Comparison of ENCODE assay signal across 17 cellular contexts in genomic region chr20:49034070-49034732, GRCh38. TPM values are rescaled to one million over a fixed set of nuclear protein-coding genes. Genes with fewer than 3 reads are reported as not detected.
A peak's percentile ranks its signal among the peaks of the same experiment; 100 is the strongest.
DNase-seq lines count a peak whose midpoint lies in the region; ATAC-seq, FAIRE-seq and TF ChIP-seq lines count a peak whose summit lies in the region.
"Had no signal": no experiment of that assay in that cellular context is flagged by ENCODE, and none has a peak within 500 bp of the region (broad histone marks: within the 10 kb centered on the region; RNA-seq: fewer than 3 reads in every experiment).

No MANE protein-coding gene starts in this region.

- H4K8ac ChIP-seq in trophoblast cell (ENCODE audit: low read depth, low read length): no peak overlapping the region

- RAD21 ChIA-PET in GM12878 (lab: Charles Lee; ENCODE audit: unreplicated experiment): no interaction called here

- H2AK5ac ChIP-seq in trophoblast cell (ENCODE audit: low read length): no peak overlapping the region

- TF ChIP-seq RAD21 in GM12878 (IDR thresholded peaks at IDR 0.05; ENCODE audit: insufficient read depth, low read depth, low read length): no peak

- no peaks in the 10 kb centered on the region for H3K79me1 ChIP-seq in trophoblast cell (ENCODE audit: low read length)

- peaks cover 7% of the 10 kb centered on the region for H3K4me1 ChIP-seq in GM12878 (ENCODE audit: control insufficient read depth, insufficient read depth, low read length)
- H3K4me1 ChIP-seq in trophoblast cell (ENCODE audit: control insufficient read depth in 1 of 2, insufficient read depth in 2 of 2, low read length in 2 of 2): no peaks in the 10 kb centered on the region
- no peaks in the 10 kb centered on the region for H3K4me1 ChIP-seq in hepatocyte (ENCODE audit: insufficient read depth)

- H3K4ac ChIP-seq in trophoblast cell (ENCODE audit: low read depth, low read length): no peak overlapping the region

- no peak for TF ChIP-seq CTCF in GM12878 (IDR thresholded peaks at IDR 0.05 in 2 of 3, conservative IDR thresholded peaks at IDR 0.05 in 1 of 3; ENCODE audit: control insufficient read depth in 2 of 3, extremely low read depth in 1 of 3, insufficient read depth in 1 of 3, low read depth in 3 of 3, low read length in 3 of 3)
- TF ChIP-seq CTCF in hepatocyte (IDR thresholded peaks at IDR 0.05; ENCODE audit: poor library complexity): no peak

- H3K18ac ChIP-seq in trophoblast cell (ENCODE audit: low read length): no peak overlapping the region

- no peak overlapping the region for H2AFZ ChIP-seq in GM12878 (ENCODE audit: control insufficient read depth, low read depth, low read length)
- no peak overlapping the region for H2AFZ ChIP-seq in trophoblast cell (ENCODE audit: insufficient read depth, low read length, poor library complexity)
- H2AFZ ChIP-seq in hepatocyte: no peak overlapping the region

- H3K9me3 ChIP-seq in GM12878 (replicated peaks; ENCODE audit: control insufficient read depth, insufficient read depth, low read length) (no peaks in the 10 kb centered on the region), trophoblast cell (ENCODE audit: insufficient read depth, low read depth, low read length) (no peaks in the 10 kb centered on the region), hepatocyte (ENCODE audit: low read depth) (no peaks in the 10 kb centered on the region)

- H4K91ac ChIP-seq in trophoblast cell (ENCODE audit: low read depth, low read length): no peak overlapping the region

- POLR2A ChIA-PET in GM12878 (lab: Charles Lee): no interaction called here

- no peak overlapping the region for H4K12ac ChIP-seq in trophoblast cell (ENCODE audit: low read depth, low read length)

- CTCF ChIA-PET in GM12878 (lab: Yijun Ruan, JAX): no interaction called here

- H3K9me2 ChIP-seq in hepatocyte (replicated peaks; ENCODE audit: insufficient read depth): no peaks in the 10 kb centered on the region

- BruUV-seq in GM12878 (replicated peaks; lab: Mats Ljungman, UMichigan): no TSS peak

- H3K23ac ChIP-seq in trophoblast cell (ENCODE audit: low read length): no peak overlapping the region

- FAIRE-seq in HTR-8/SVneo (lab: Jason Lieb, UNC): peak; percentile 92
- no peak for FAIRE-seq in GM12878 (lab: Jason Lieb, UNC)
- FAIRE-seq: A204.1, GM19239, H1 had no signal

- 99% methylated on average over 7 of the region's 7 CpGs for WGBS in GM12878 (ENCODE audit: insufficient coverage, insufficient replicate concordance, low lambda C conversion rate, missing lambda C conversion rate)
- no CpG with 5 or more reads among the region's 7 CpGs for WGBS in trophoblast cell (ENCODE audit: extremely low coverage, insufficient coverage, insufficient read length)
- 96% methylated on average over 7 of the region's 7 CpGs for WGBS in hepatocyte (ENCODE audit: low lambda C conversion rate, missing lambda C conversion rate)

- H3K79me2 ChIP-seq in GM12878 (ENCODE audit: control insufficient read depth, insufficient read depth, low read length): no peaks in the 10 kb centered on the region
- no peaks in the 10 kb centered on the region for H3K79me2 ChIP-seq in trophoblast cell (ENCODE audit: control insufficient read depth, insufficient read depth, low read length, poor library complexity)
- H3K79me2 ChIP-seq in hepatocyte: no peaks in the 10 kb centered on the region

- H2BK120ac ChIP-seq in trophoblast cell (ENCODE audit: insufficient read depth, low read length, poor library complexity): no peak overlapping the region

- no peak overlapping the region for H2BK5ac ChIP-seq in trophoblast cell (ENCODE audit: low read depth, low read length, poor library complexity)

- no peak overlapping the region for H3K27ac ChIP-seq in GM12878 (ENCODE audit: control insufficient read depth, insufficient read depth)
- H3K27ac ChIP-seq in trophoblast cell (ENCODE audit: low read depth, low read length): no peak overlapping the region
- no peak overlapping the region for H3K27ac ChIP-seq in hepatocyte
- H3K27ac ChIP-seq: C4-2B had no signal

- in situ Hi-C loops in GM12878 (cut with MboI): no loop called here

- H4K20me1 ChIP-seq in GM12878 (ENCODE audit: control insufficient read depth, insufficient read depth) (no peaks in the 10 kb centered on the region), hepatocyte (ENCODE audit: insufficient read depth, poor library complexity, severe bottlenecking) (no peaks in the 10 kb centered on the region)

- no peak for TF ChIP-seq POLR2A in GM12878 (IDR thresholded peaks at IDR 0.05; ENCODE audit: low read depth, low read length)

- intact Hi-C loops in GM12878 (cut with micrococcal nuclease; ENCODE audit: unreplicated experiment): no loop called here

- H3K14ac ChIP-seq in trophoblast cell (ENCODE audit: low read length): no peak overlapping the region

- TF ChIP-seq EP300 in GM12878 (IDR thresholded peaks at IDR 0.05; ENCODE audit: borderline replicate concordance in 1 of 2, control insufficient read depth in 1 of 2, low read depth in 2 of 2, low read length in 2 of 2): no peak

- ATAC-seq in GM12878 (no peak), esophagus mucosa (no peak)

- no peak for DNase-seq in HTR-8/SVneo (ENCODE audit: insufficient read length, low spot score)
- peak; percentile 53 for DNase-seq in NCI-H1105 treated with DMSO at 0.1 percent for 48 hours (lab: John Stamatoyannopoulos, UW)
- DNase-seq in GM12878 (ENCODE audit: low read depth, low spot score): no peak
- no peak for DNase-seq in trophoblast cell
- no peak for DNase-seq in NCI-H2196 treated with DMSO at 0.1 percent for 48 hours (lab: John Stamatoyannopoulos, UW; ENCODE audit: unreplicated experiment)
- DNase-seq in hepatocyte (ENCODE audit: low spot score): no peak
- DNase-seq: ACHN; AML-193; CD4-positive, alpha-beta T cell; DMS79 treated with DMSO at 0.1 percent for 48 hours; GF-D8; H9 had no signal

- no peak overlapping the region for H3K4me2 ChIP-seq in GM12878 (ENCODE audit: control insufficient read depth, insufficient read depth)
- no peak overlapping the region for H3K4me2 ChIP-seq in trophoblast cell (ENCODE audit: low read length)
- no peak overlapping the region for H3K4me2 ChIP-seq in hepatocyte

- H3K36me3 ChIP-seq in GM12878 (ENCODE audit: control insufficient read depth in 2 of 2, insufficient read depth in 2 of 2, low read length in 1 of 2) (peaks cover 7 to 12% of the 10 kb centered on the region in 2 experiments), trophoblast cell (ENCODE audit: control insufficient read depth in 1 of 2, insufficient read depth in 2 of 2, low read length in 2 of 2) (peaks cover 15 to 22% of the 10 kb centered on the region in 2 experiments), hepatocyte (replicated peaks; ENCODE audit: insufficient read depth, low read depth) (no peaks in the 10 kb centered on the region)

- H3K27me3 ChIP-seq in GM12878 (replicated peaks in 1 of 2; ENCODE audit: control insufficient read depth in 2 of 2, insufficient read depth in 2 of 2, low read length in 1 of 2): no peaks in the 10 kb centered on the region
- H3K27me3 ChIP-seq in trophoblast cell (ENCODE audit: insufficient read depth, low read length): no peaks in the 10 kb centered on the region
- H3K27me3 ChIP-seq in hepatocyte: no peaks in the 10 kb centered on the region

- H3K4me3 ChIP-seq in GM12878 (no peak overlapping the region), trophoblast cell (ENCODE audit: low read depth, low read length) (peak overlapping the region; percentile 42), hepatocyte (no peak overlapping the region)

- SMC1A ChIA-PET in GM12878 (lab: Charles Lee; ENCODE audit: uncharacterized antibody, unreplicated experiment): no interaction called here

- H3K9ac ChIP-seq in GM12878 (ENCODE audit: control insufficient read depth, insufficient read depth, low read length) (no peak overlapping the region), trophoblast cell (ENCODE audit: low read length) (peak overlapping the region; percentile 69)

- H2BK12ac ChIP-seq in trophoblast cell (ENCODE audit: low read length): no peak overlapping the region

TF ChIP-seq in GM12878, 131 proteins besides CTCF, POLR2A, EP300 and RAD21:
- TF ChIP-seq STAT3 (IDR thresholded peaks at IDR 0.05; ENCODE audit: low read depth, low read length) (no peak), CBX3 (IDR thresholded peaks at IDR 0.05; ENCODE audit: borderline replicate concordance, low read depth) (no peak), BCL11A (IDR thresholded peaks at IDR 0.05; ENCODE audit: low read depth, low read length) (no peak), ZZZ3 (IDR thresholded peaks at IDR 0.05; ENCODE audit: control insufficient read depth, insufficient read length, low read depth) (no peak), DPF2 (IDR thresholded peaks at IDR 0.05) (no peak)
- TF ChIP-seq, protein P1, sequence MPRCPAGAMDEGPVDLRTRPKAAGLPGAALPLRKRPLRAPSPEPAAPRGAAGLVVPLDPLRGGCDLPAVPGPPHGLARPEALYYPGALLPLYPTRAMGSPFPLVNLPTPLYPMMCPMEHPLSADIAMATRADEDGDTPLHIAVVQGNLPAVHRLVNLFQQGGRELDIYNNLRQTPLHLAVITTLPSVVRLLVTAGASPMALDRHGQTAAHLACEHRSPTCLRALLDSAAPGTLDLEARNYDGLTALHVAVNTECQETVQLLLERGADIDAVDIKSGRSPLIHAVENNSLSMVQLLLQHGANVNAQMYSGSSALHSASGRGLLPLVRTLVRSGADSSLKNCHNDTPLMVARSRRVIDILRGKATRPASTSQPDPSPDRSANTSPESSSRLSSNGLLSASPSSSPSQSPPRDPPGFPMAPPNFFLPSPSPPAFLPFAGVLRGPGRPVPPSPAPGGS (IDR thresholded peaks at IDR 0.05; ENCODE audit: borderline replicate concordance, insufficient read depth, low read depth, low read length, poor library complexity, severe bottlenecking): peak; percentile 53
TF ChIP-seq in GM12878: peak in this region for 1.

RNA-seq across cellular contexts. Expression of gene CSE1L, which starts 11.9 kb away (rescaled TPM):
- 66.0 and 70.7 TPM in 2 replicates for total RNA-seq in GM12878 (2013; cell fraction: nucleolus; rRNA removed)
- total RNA-seq in GM12878 (2014; rRNA removed) (123 and 144 TPM in 2 replicates), GM12878 (2014; rRNA removed; fragmentation: Illumina TruSeq; extraction: Trizol) (136 and 143 TPM in 2 replicates), GM12878 (2021) (106 and 110 TPM in 2 replicates), hepatocyte (54.9 and 60.7 TPM in 2 replicates), esophagus mucosa (62.2 TPM)
- 24.6 TPM for polyA plus RNA-seq in GM12878 (2011; ENCODE audit: low read depth)
- polyA plus RNA-seq in GM12878 (2011; rRNA removed) (94.9 and 124 TPM in 2 replicates), GM12878 (2014; fragmentation: Illumina TruSeq; extraction: Trizol) (131 and 152 TPM in 2 replicates), GM12878 (2014; fragmentation: Nextera tagmentation; extraction: Ambion mirVana) (10 to 100 TPM; 72.4 to 74.1 TPM), GM12878 (2014; rRNA removed) (71.6 and 86.6 TPM in 2 replicates), GM12878 (2016; fragmentation: Nextera tagmentation; extraction: Ambion mirVana) (100 to 1,000 TPM; 212 to 213 TPM), hepatocyte (27.3 and 34.3 TPM in 2 replicates)
- 44.8 and 47.5 TPM in 2 replicates for polyA plus RNA-seq in GM12878 (2011; cell fraction: cytosol; rRNA removed)
- 29.1 and 39.4 TPM in 2 replicates for polyA plus RNA-seq in GM12878 (2011; cell fraction: nucleus; rRNA removed)
- 28.4 and 41.8 TPM in 2 replicates for polyA plus RNA-seq in GM12878 (2012)
- polyA minus RNA-seq in GM12878 (2011; rRNA and poly(A)+ RNA removed): 61.3 and 84.8 TPM in 2 replicates
- polyA minus RNA-seq in GM12878 (2011; cell fraction: cytosol; rRNA and poly(A)+ RNA removed): 28.7 and 37.1 TPM in 2 replicates
- polyA minus RNA-seq in GM12878 (2011; cell fraction: nucleus; rRNA and poly(A)+ RNA removed): 16.7 and 26.9 TPM in 2 replicates
- 117 TPM in 2 replicates for polyA plus RNA-seq in trophoblast cell (2013)
